In the genomic region with DNA sequence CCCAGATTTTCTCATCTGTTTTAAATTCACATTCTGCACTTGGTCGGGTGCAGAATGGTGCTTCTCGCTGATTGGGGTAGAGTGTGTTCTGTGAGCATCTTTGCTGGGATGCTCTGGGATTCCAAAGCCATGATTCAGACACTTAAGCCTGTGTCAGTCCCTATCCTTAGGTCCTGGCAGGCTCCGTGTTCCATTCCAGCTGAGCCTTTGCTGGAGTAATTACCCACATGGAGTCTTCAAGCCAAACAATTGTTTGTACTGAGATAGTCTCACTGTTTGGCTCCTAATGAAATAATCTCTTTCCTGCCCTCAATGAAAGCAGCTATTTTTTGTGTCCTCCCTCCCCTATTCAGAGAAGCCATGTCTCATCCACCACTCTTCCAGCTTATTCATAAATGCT, we compare ENCODE assay signal across 1 cellular context.
TF ChIP-seq lines count a peak whose summit lies in the region.

No MANE protein-coding gene starts in this region.

TF ChIP-seq in HEK293, 187 proteins besides CTCF, POLR2A, EP300 and RAD21 (continued from another document):
- TF ChIP-seq ZNF48 (tag by site-specific recombination; IDR thresholded peaks at IDR 0.05) (no peak), ZNF530 (tag by site-specific recombination; IDR thresholded peaks at IDR 0.05; ENCODE audit: low read depth) (no peak), KLF9 (tag by site-specific recombination; IDR thresholded peaks at IDR 0.05; ENCODE audit: low read depth) (no peak), SCRT2 (tag by site-specific recombination; IDR thresholded peaks at IDR 0.05) (no peak), ZNF596 (tag by site-specific recombination; IDR thresholded peaks at IDR 0.05) (no peak), ZBTB21 (tag by site-specific recombination; IDR thresholded peaks at IDR 0.05) (0 out of 2 replicates have a peak, but pooled peaks have one; percentile 19), ZIC2 (tag by site-specific recombination; IDR thresholded peaks at IDR 0.05) (no peak), ZNF433 (tag by site-specific recombination; IDR thresholded peaks at IDR 0.05; ENCODE audit: low read depth) (no peak), ZNF792 (tag by site-specific recombination; IDR thresholded peaks at IDR 0.05) (no peak), PRDM1 (tag by site-specific recombination; IDR thresholded peaks at IDR 0.05) (peak; percentile 59; the same call in 1 of the 2 replicates), ZNF658 (tag by site-specific recombination; IDR thresholded peaks at IDR 0.05) (no peak), KLF1 (tag by site-specific recombination; IDR thresholded peaks at IDR 0.05) (no peak), ZNF404 (tag by site-specific recombination; IDR thresholded peaks at IDR 0.05) (no peak), ZNF121 (tag by site-specific recombination; IDR thresholded peaks at IDR 0.05) (no peak), ZNF394 (tag by site-specific recombination; IDR thresholded peaks at IDR 0.05; ENCODE audit: borderline replicate concordance) (peak; percentile 48; the same call in 1 of the 2 replicates), ZNF112 (tag by site-specific recombination; IDR thresholded peaks at IDR 0.05) (no peak), ZNF600 (tag by site-specific recombination; IDR thresholded peaks at IDR 0.05) (no peak), KLF8 (tag by site-specific recombination; IDR thresholded peaks at IDR 0.05) (no peak), ZFP3 (tag by site-specific recombination; IDR thresholded peaks at IDR 0.05; ENCODE audit: low read depth) (no peak), ZNF350 (tag by site-specific recombination; IDR thresholded peaks at IDR 0.05) (no peak), PRDM2 (tag by site-specific recombination; IDR thresholded peaks at IDR 0.05; ENCODE audit: borderline replicate concordance) (no peak), GLIS1 (tag by site-specific recombination; IDR thresholded peaks at IDR 0.05) (peak; percentile 51)
- TF ChIP-seq, protein P1, sequence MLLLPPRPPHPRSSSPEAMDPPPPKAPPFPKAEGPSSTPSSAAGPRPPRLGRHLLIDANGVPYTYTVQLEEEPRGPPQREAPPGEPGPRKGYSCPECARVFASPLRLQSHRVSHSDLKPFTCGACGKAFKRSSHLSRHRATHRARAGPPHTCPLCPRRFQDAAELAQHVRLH (tag by site-specific recombination; IDR thresholded peaks at IDR 0.05) = no peak
- TF ChIP-seq, protein P2, sequence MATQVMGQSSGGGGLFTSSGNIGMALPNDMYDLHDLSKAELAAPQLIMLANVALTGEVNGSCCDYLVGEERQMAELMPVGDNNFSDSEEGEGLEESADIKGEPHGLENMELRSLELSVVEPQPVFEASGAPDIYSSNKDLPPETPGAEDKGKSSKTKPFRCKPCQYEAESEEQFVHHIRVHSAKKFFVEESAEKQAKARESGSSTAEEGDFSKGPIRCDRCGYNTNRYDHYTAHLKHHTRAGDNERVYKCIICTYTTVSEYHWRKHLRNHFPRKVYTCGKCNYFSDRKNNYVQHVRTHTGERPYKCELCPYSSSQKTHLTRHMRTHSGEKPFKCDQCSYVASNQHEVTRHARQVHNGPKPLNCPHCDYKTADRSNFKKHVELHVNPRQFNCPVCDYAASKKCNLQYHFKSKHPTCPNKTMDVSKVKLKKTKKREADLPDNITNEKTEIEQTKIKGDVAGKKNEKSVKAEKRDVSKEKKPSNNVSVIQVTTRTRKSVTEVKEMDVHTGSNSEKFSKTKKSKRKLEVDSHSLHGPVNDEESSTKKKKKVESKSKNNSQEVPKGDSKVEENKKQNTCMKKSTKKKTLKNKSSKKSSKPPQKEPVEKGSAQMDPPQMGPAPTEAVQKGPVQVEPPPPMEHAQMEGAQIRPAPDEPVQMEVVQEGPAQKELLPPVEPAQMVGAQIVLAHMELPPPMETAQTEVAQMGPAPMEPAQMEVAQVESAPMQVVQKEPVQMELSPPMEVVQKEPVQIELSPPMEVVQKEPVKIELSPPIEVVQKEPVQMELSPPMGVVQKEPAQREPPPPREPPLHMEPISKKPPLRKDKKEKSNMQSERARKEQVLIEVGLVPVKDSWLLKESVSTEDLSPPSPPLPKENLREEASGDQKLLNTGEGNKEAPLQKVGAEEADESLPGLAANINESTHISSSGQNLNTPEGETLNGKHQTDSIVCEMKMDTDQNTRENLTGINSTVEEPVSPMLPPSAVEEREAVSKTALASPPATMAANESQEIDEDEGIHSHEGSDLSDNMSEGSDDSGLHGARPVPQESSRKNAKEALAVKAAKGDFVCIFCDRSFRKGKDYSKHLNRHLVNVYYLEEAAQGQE (tag by site-specific recombination; IDR thresholded peaks at IDR 0.05) = no peak
- TF ChIP-seq, protein P3, sequence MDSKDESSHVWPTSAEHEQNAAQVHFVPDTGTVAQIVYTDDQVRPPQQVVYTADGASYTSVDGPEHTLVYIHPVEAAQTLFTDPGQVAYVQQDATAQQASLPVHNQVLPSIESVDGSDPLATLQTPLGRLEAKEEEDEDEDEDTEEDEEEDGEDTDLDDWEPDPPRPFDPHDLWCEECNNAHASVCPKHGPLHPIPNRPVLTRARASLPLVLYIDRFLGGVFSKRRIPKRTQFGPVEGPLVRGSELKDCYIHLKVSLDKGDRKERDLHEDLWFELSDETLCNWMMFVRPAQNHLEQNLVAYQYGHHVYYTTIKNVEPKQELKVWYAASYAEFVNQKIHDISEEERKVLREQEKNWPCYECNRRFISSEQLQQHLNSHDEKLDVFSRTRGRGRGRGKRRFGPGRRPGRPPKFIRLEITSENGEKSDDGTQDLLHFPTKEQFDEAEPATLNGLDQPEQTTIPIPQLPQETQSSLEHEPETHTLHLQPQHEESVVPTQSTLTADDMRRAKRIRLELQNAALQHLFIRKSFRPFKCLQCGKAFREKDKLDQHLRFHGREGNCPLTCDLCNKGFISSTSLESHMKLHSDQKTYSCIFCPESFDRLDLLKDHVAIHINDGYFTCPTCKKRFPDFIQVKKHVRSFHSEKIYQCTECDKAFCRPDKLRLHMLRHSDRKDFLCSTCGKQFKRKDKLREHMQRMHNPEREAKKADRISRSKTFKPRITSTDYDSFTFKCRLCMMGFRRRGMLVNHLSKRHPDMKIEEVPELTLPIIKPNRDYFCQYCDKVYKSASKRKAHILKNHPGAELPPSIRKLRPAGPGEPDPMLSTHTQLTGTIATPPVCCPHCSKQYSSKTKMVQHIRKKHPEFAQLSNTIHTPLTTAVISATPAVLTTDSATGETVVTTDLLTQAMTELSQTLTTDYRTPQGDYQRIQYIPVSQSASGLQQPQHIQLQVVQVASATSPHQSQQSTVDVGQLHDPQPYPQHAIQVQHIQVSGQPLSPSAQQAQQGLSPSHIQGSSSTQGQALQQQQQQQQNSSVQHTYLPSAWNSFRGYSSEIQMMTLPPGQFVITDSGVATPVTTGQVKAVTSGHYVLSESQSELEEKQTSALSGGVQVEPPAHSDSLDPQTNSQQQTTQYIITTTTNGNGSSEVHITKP (tag by site-specific recombination; IDR thresholded peaks at IDR 0.05) = no peak
- TF ChIP-seq, protein P4, sequence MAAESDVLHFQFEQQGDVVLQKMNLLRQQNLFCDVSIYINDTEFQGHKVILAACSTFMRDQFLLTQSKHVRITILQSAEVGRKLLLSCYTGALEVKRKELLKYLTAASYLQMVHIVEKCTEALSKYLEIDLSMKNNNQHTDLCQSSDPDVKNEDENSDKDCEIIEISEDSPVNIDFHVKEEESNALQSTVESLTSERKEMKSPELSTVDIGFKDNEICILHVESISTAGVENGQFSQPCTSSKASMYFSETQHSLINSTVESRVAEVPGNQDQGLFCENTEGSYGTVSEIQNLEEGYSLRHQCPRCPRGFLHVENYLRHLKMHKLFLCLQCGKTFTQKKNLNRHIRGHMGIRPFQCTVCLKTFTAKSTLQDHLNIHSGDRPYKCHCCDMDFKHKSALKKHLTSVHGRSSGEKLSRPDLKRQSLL (tag by site-specific recombination; IDR thresholded peaks at IDR 0.05) = no peak
- TF ChIP-seq, protein P5, sequence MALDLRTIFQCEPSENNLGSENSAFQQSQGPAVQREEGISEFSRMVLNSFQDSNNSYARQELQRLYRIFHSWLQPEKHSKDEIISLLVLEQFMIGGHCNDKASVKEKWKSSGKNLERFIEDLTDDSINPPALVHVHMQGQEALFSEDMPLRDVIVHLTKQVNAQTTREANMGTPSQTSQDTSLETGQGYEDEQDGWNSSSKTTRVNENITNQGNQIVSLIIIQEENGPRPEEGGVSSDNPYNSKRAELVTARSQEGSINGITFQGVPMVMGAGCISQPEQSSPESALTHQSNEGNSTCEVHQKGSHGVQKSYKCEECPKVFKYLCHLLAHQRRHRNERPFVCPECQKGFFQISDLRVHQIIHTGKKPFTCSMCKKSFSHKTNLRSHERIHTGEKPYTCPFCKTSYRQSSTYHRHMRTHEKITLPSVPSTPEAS (tag by site-specific recombination; IDR thresholded peaks at IDR 0.05) = no peak
